Comparison of ENCODE assay signal across 1 cellular context in genomic region chr16:66516808-66517585, GRCh38.
TF ChIP-seq lines count a peak whose summit lies in the region.

No MANE protein-coding gene starts in this region.

TF ChIP-seq in SK-N-SH, 30 proteins besides CTCF, POLR2A, EP300 and RAD21 (continued from another document):
- TF ChIP-seq ZBTB33 (IDR thresholded peaks at IDR 0.05; ENCODE audit: borderline replicate concordance, low read depth), result peak; percentile 78; the same call in 1 of the 2 replicates
- peak; percentile 76 for TF ChIP-seq ELF1 (IDR thresholded peaks at IDR 0.05)
- peak; percentile 43; the same call in 1 of the 2 replicates for TF ChIP-seq PBX3 (IDR thresholded peaks at IDR 0.05)
- TF ChIP-seq TAF1 (IDR thresholded peaks at IDR 0.05; ENCODE audit: borderline replicate concordance, low read depth, low read length), result 0 out of 2 replicates have a peak, but pooled peaks have one; percentile 35
- peak; percentile 97 for TF ChIP-seq SIN3A (IDR thresholded peaks at IDR 0.05; ENCODE audit: borderline replicate concordance, low read depth, low read length)
- peak; percentile 64; the same call in 1 of the 2 replicates for TF ChIP-seq REST (IDR thresholded peaks at IDR 0.05; ENCODE audit: low read depth, low read length)
- no peak for TF ChIP-seq EZH2phosphoT487 (IDR thresholded peaks at IDR 0.05; ENCODE audit: borderline replicate concordance, low read depth)
- TF ChIP-seq CHD2 (IDR thresholded peaks at IDR 0.05; ENCODE audit: low read length, partially characterized antibody), result no peak
- peak; percentile 89 for TF ChIP-seq TCF12 (IDR thresholded peaks at IDR 0.05)
- TF ChIP-seq GABPA (IDR thresholded peaks at IDR 0.05; ENCODE audit: low read depth), result peak; percentile 73
- peak; percentile 74; the same call in 1 of the 2 replicates for TF ChIP-seq USF1 (IDR thresholded peaks at IDR 0.05; ENCODE audit: borderline replicate concordance, low read depth)
- TF ChIP-seq SMC3 (IDR thresholded peaks at IDR 0.05; ENCODE audit: low read depth, low read length), result no peak
- TF ChIP-seq FOXM1 (IDR thresholded peaks at IDR 0.05; ENCODE audit: low read depth), result no peak
- TF ChIP-seq POLR2AphosphoS5 (IDR thresholded peaks at IDR 0.05; ENCODE audit: low read depth, low read length), result peak; percentile 71; the same call in 1 of the 2 replicates
- no peak for TF ChIP-seq YY1 (IDR thresholded peaks at IDR 0.05; ENCODE audit: low read depth)
- TF ChIP-seq MAX (IDR thresholded peaks at IDR 0.05; ENCODE audit: low read depth), result peak; percentile 97
- no peak for TF ChIP-seq NRF1 (IDR thresholded peaks at IDR 0.05; ENCODE audit: low read depth, low read length)
- TF ChIP-seq RFX5 (IDR thresholded peaks at IDR 0.05; ENCODE audit: low read length), result no peak
- TF ChIP-seq RXRA (IDR thresholded peaks at IDR 0.05; ENCODE audit: borderline replicate concordance, low read depth), result peak; percentile 86; the same call in 1 of the 2 replicates
- TF ChIP-seq FOXJ3 (CRISPR knock-in tag; IDR thresholded peaks at IDR 0.05), result no peak
- no peak for TF ChIP-seq IRF3 (IDR thresholded peaks at IDR 0.05; ENCODE audit: low read depth, low read length)
- peak; percentile 99 for TF ChIP-seq NFIC (IDR thresholded peaks at IDR 0.05; ENCODE audit: borderline replicate concordance)
- TF ChIP-seq TEAD4 (IDR thresholded peaks at IDR 0.05; ENCODE audit: borderline replicate concordance, insufficient read depth), result peak; percentile 47; the same call in 1 of the 2 replicates
- TF ChIP-seq MEF2A (IDR thresholded peaks at IDR 0.05; ENCODE audit: borderline replicate concordance, low read depth), result no peak
- TF ChIP-seq RCOR1 (IDR thresholded peaks at IDR 0.05; ENCODE audit: low read length), result no peak
- TF ChIP-seq FOSL2 (IDR thresholded peaks at IDR 0.05; ENCODE audit: borderline replicate concordance, low read depth), result peak; percentile 91
